ENCODE assay signal across 7 cellular contexts in genomic region chr17:41810659-41811548, GRCh38. TPM values are rescaled to one million over a fixed set of nuclear protein-coding genes. Genes with fewer than 3 reads are reported as not detected.
DNase-seq lines count a peak whose midpoint lies in the region; TF ChIP-seq lines count a peak whose summit lies in the region.
"Had no signal": no experiment of that assay in that cellular context is flagged by ENCODE, and none has a peak within 500 bp of the region (broad histone marks: within the 10 kb centered on the region; RNA-seq: fewer than 3 reads in every experiment).

No MANE protein-coding gene starts in this region.

- H3K4me1 ChIP-seq in CD4-positive, alpha-beta memory T cell (ENCODE audit: insufficient read depth, low read length): peaks cover 20% of the 10 kb centered on the region
- H3K4me1 ChIP-seq in vagina: peaks cover 33% of the 10 kb centered on the region

- H3K27ac Mint-ChIP-seq in CD4-positive, alpha-beta memory T cell: peak overlapping the region in 2 of 7 donors; percentile 65 to 68

- TF ChIP-seq POLR2A in vagina (IDR thresholded peaks at IDR 0.05): no peak

- H3K27ac ChIP-seq in CD4-positive, alpha-beta memory T cell (ENCODE audit: low read depth, low read length): peak overlapping the region; percentile 45
- H3K27ac ChIP-seq in vagina: peak overlapping the region; percentile 87

- no peaks in the 10 kb centered on the region for H3K9me3 ChIP-seq in CD4-positive, alpha-beta memory T cell (ENCODE audit: control insufficient read depth in 1 of 2, low read length in 2 of 2)
- H3K9me3 ChIP-seq in vagina: no peaks in the 10 kb centered on the region

- H3K4me1 Mint-ChIP-seq in CD4-positive, alpha-beta memory T cell: peaks cover 15 to 28% (median 20%) of the 10 kb centered on the region in 4 donors

- DNase-seq in CD4-positive, alpha-beta memory T cell: no peak
- DNase-seq in RKO (ENCODE audit: low spot score) (peak; percentile 19), vagina (ENCODE audit: extremely low spot score in 2 of 2) (no peak), GM19238 (ENCODE audit: insufficient read length, low spot score) (no peak), cerebellum (ENCODE audit: low spot score) (no peak)

- H3K27me3 Mint-ChIP-seq in CD4-positive, alpha-beta memory T cell: no peaks in the 10 kb centered on the region

- POLR2A ChIA-PET in CD4-positive, alpha-beta memory T cell (lab: Charles Lee; ENCODE audit: partially characterized antibody): interaction anchor here (0.9 to 3.8 kb wide), 12 partner anchors 9 to 206 kb away, joined by 3 to 25 read pairs (median 5); partner anchors contain the start of genes DNAJC7, EIF1, HAP1 and JUP

- TF ChIP-seq CTCF in vagina (IDR thresholded peaks at IDR 0.05): no peak

- no peaks in the 10 kb centered on the region for H3K27me3 ChIP-seq in CD4-positive, alpha-beta memory T cell (ENCODE audit: insufficient read depth, low read length)
- no peaks in the 10 kb centered on the region for H3K27me3 ChIP-seq in vagina

- intact Hi-C loops in CD4-positive, alpha-beta memory T cell (cut with micrococcal nuclease): loop anchor here (1.0 to 5.0 kb wide), 2 partner anchors 10 to 121 kb away; partner anchors contain the start of gene ODAD4
- intact Hi-C loops in vagina (cut with DNase I): no loop called here

- CTCF ChIA-PET in CD4-positive, alpha-beta memory T cell (lab: Charles Lee; ENCODE audit: partially characterized antibody): interaction anchor here (1.0 to 3.9 kb wide), 13 partner anchors 10 to 155 kb away, joined by 3 to 35 read pairs (median 5); partner anchors contain the start of genes ACLY and JUP

- peak overlapping the region; percentile 55 to 88 (median 74) for H3K4me3 Mint-ChIP-seq in CD4-positive, alpha-beta memory T cell

- H3K4me3 ChIP-seq in CD4-positive, alpha-beta memory T cell (ENCODE audit: low read length in 2 of 2): peak overlapping the region in 1 of 2 donors; percentile 62
- H3K4me3 ChIP-seq in iPS-11a (ENCODE audit: low read depth, low read length): peak overlapping the region; percentile 71
- peak overlapping the region; percentile 66 to 83 for H3K4me3 ChIP-seq in vagina

- H3K9me3 Mint-ChIP-seq in CD4-positive, alpha-beta memory T cell: no peaks in the 10 kb centered on the region

- H3K36me3 ChIP-seq in CD4-positive, alpha-beta memory T cell (ENCODE audit: insufficient read depth, low read length): no peaks in the 10 kb centered on the region
- H3K36me3 ChIP-seq in vagina: no peaks in the 10 kb centered on the region

- H3K36me3 Mint-ChIP-seq in CD4-positive, alpha-beta memory T cell: peaks cover 0 to 5% of the 10 kb centered on the region in 2 donors

RNA-seq across cellular contexts. Expression of gene P3H4, which starts 0.8 kb away (rescaled TPM):
- total RNA-seq in CD4-positive, alpha-beta memory T cell: 1 to 10 TPM; 5.9 to 6.8 TPM
- 1 to 10 TPM; 1.4 to 4.2 TPM for polyA plus RNA-seq in CD4-positive, alpha-beta memory T cell
- 11.5 TPM for total RNA-seq in vagina
- total RNA-seq in cerebellum: 17.1 TPM

RNA-seq across cellular contexts. Expression of gene FKBP10, which starts 1.9 kb away (rescaled TPM):
- not detected for total RNA-seq in CD4-positive, alpha-beta memory T cell
- not detected for polyA plus RNA-seq in CD4-positive, alpha-beta memory T cell
- total RNA-seq in vagina: 53.5 TPM
- 26.5 TPM for total RNA-seq in cerebellum

RNA-seq across cellular contexts. Expression of gene JUP, which starts 24.4 kb away (rescaled TPM):
- total RNA-seq in CD4-positive, alpha-beta memory T cell: under 1 TPM in 1 of 2 experiments, not detected in 1; 0.15 TPM
- under 1 TPM in 1 of 2 donors, not detected in 1; 0.69 TPM for polyA plus RNA-seq in CD4-positive, alpha-beta memory T cell
- 589 TPM for total RNA-seq in vagina
- total RNA-seq in cerebellum: 38.9 TPM

RNA-seq across cellular contexts. Expression of gene NT5C3B, which starts 25.1 kb away (rescaled TPM):
- 10 to 100 TPM; 20.9 to 22.3 TPM for total RNA-seq in CD4-positive, alpha-beta memory T cell
- polyA plus RNA-seq in CD4-positive, alpha-beta memory T cell: 10 to 100 TPM; 41.5 to 42.1 TPM
- total RNA-seq in vagina (71.5 TPM), cerebellum (74.9 TPM)

RNA-seq across cellular contexts. Expression of gene KLHL10, which starts 26.7 kb away (rescaled TPM):
- total RNA-seq in CD4-positive, alpha-beta memory T cell: not detected
- polyA plus RNA-seq in CD4-positive, alpha-beta memory T cell: not detected
- total RNA-seq in vagina (not detected), cerebellum (not detected)
- total RNA-seq: HT1080 had no signal

Comparison
In these comparisons a context has a peak if more than half of its experiments do, and no peak if none do; other contexts are left out.
1. RNA of gene FKBP10, which starts 1.9 kb away (total RNA-seq): 53.5 TPM in vagina (single experiment) and 26.5 TPM in cerebellum (single experiment); not detected in CD4-positive, alpha-beta memory T cell; every median in the first group is over 10 times any median in the second.
2. RNA of gene JUP, which starts 24.4 kb away (total RNA-seq): 589 TPM in vagina (single experiment) and 38.9 TPM in cerebellum (single experiment); 0.15 TPM in CD4-positive, alpha-beta memory T cell; every median in the first group is over 10 times any median in the second.